Comparison of ENCODE assay signal across 11 cellular contexts in genomic region chr7:74429153-74429747, GRCh38.
DNase-seq lines count a peak whose midpoint lies in the region; ATAC-seq, FAIRE-seq and TF ChIP-seq lines count a peak whose summit lies in the region.
"Had no signal": no experiment of that assay in that cellular context is flagged by ENCODE, and none has a peak within 500 bp of the region (broad histone marks: within the 10 kb centered on the region; RNA-seq: fewer than 3 reads in every experiment).

No MANE protein-coding gene starts in this region.

- H3K27ac ChIP-seq in HUES6 (ENCODE audit: low read depth, low read length): peak overlapping the region; percentile 49; the same call in 1 of the 2 replicates
- H3K27ac ChIP-seq: uterus had no signal

- no peak overlapping the region for H3K27ac Mint-ChIP-seq in stimulated activated memory B cell treated with anti-CD40 and anti-IgM and Interleukin-4, amounts not matched to agents 10 μg/mL and 1 μg/mL and 100 μg/mL, for 72 hours

- no peaks in the 10 kb centered on the region for H3K27me3 Mint-ChIP-seq in stimulated activated memory B cell treated with anti-CD40 and anti-IgM and Interleukin-4, amounts not matched to agents 10 μg/mL and 1 μg/mL and 100 μg/mL, for 72 hours

- H3K36me3 ChIP-seq in HUES6 (ENCODE audit: control insufficient read depth, insufficient read depth, low read length): no peaks in the 10 kb centered on the region
- H3K36me3 ChIP-seq: uterus had no signal

- peaks cover 14% of the 10 kb centered on the region for H3K4me1 ChIP-seq in HUES6 (ENCODE audit: control insufficient read depth, insufficient read depth, low read length)
- H3K4me1 ChIP-seq: uterus had no signal

- H3K4me3 ChIP-seq in AG10803 (ENCODE audit: low read length) (no peak overlapping the region), HUES6 (ENCODE audit: low read depth, low read length) (peak overlapping the region; percentile 15; the same call in 1 of the 2 replicates), astrocyte of the spinal cord (ENCODE audit: low read depth, low read length) (no peak overlapping the region)
- H3K4me3 ChIP-seq: uterus had no signal

- no peaks in the 10 kb centered on the region for H3K9me3 Mint-ChIP-seq in stimulated activated memory B cell treated with anti-CD40 and anti-IgM and Interleukin-4, amounts not matched to agents 10 μg/mL and 1 μg/mL and 100 μg/mL, for 72 hours

- H3K27me3 ChIP-seq in HUES6 (ENCODE audit: control insufficient read depth, insufficient read depth, low read length): no peaks in the 10 kb centered on the region
- H3K27me3 ChIP-seq: uterus had no signal

- DNase-seq in AG10803 (ENCODE audit: low read depth) (peak; percentile 76), astrocyte of the spinal cord (ENCODE audit: low read depth, low spot score) (peak; percentile 73), left kidney (ENCODE audit: low read depth, low spot score) (peak; percentile 94), urothelium cell line (ENCODE audit: low spot score) (no peak), GF-D8 (lab: John Stamatoyannopoulos, UW) (no peak)
- DNase-seq: activated T-cell treated with anti-CD3 and anti-CD28 coated beads for 4 hours, NCI-H524, uterus had no signal

- H3K36me3 Mint-ChIP-seq in stimulated activated memory B cell treated with anti-CD40 and anti-IgM and Interleukin-4, amounts not matched to agents 10 μg/mL and 1 μg/mL and 100 μg/mL, for 72 hours: no peaks in the 10 kb centered on the region

- no peaks in the 10 kb centered on the region for H3K9me3 ChIP-seq in HUES6 (ENCODE audit: control insufficient read depth, insufficient read depth, low read depth, low read length)
- H3K9me3 ChIP-seq: uterus had no signal

- H3K4me3 Mint-ChIP-seq in stimulated activated memory B cell treated with anti-CD40 and anti-IgM and Interleukin-4, amounts not matched to agents 10 μg/mL and 1 μg/mL and 100 μg/mL, for 72 hours: no peak overlapping the region

- ATAC-seq in stimulated activated memory B cell treated with anti-CD40 and anti-IgM and Interleukin-4, amounts not matched to agents 10 μg/mL and 1 μg/mL and 100 μg/mL, for 72 hours: no peak
- ATAC-seq in GM18870 (IDR thresholded peaks at IDR 0.05; ENCODE audit: unreplicated experiment): no peak

- H3K9ac ChIP-seq in HUES6 (ENCODE audit: low read length): peak overlapping the region; percentile 3

- TF ChIP-seq CTCF in AG10803 (conservative IDR thresholded peaks at IDR 0.05; ENCODE audit: low read length) (no peak), astrocyte of the spinal cord (IDR thresholded peaks at IDR 0.05; ENCODE audit: low read depth, low read length) (no peak)

- no peak for FAIRE-seq in urothelium cell line (lab: Jason Lieb, UNC)

- in situ Hi-C loops in astrocyte of the spinal cord (cut with HindIII; ENCODE audit: low sequenced_read_pairs): no loop called here

- H3K4me1 Mint-ChIP-seq in stimulated activated memory B cell treated with anti-CD40 and anti-IgM and Interleukin-4, amounts not matched to agents 10 μg/mL and 1 μg/mL and 100 μg/mL, for 72 hours: no peaks in the 10 kb centered on the region

Comparison
In these comparisons a context has a peak if more than half of its experiments do, and no peak if none do; other contexts are left out.
1. DNase-seq: peak in AG10803 (single experiment), astrocyte of the spinal cord (single experiment) and left kidney (single experiment); none in urothelium cell line (single experiment) and GF-D8 (single experiment).